In genomic region chr2:170162261-170162612, GRCh38 we compare ENCODE assay signal across 19 cellular contexts. TPM values are rescaled to one million over a fixed set of nuclear protein-coding genes. Genes with fewer than 3 reads are reported as not detected.
DNase-seq lines count a peak whose midpoint lies in the region; ATAC-seq and TF ChIP-seq lines count a peak whose summit lies in the region.
"Had no signal": no experiment of that assay in that cellular context is flagged by ENCODE, and none has a peak within 500 bp of the region (broad histone marks: within the 10 kb centered on the region; RNA-seq: fewer than 3 reads in every experiment).

No MANE protein-coding gene starts in this region.

- peak; percentile 38 to 40 for ATAC-seq in activated T-cell treated with anti-CD3 and anti-CD28 coated beads, Interleukin-2, amount 50 U/mL, for 4 hours
- ATAC-seq in stimulated activated effector memory CD8-positive, alpha-beta T cell treated with anti-CD3 and anti-CD28 coated beads, Interleukin-12 subunit alpha, Interleukin-12 subunit beta, amount 100 ng/mL, for 72 hours = peak; percentile 66
- no peak for ATAC-seq in upper lobe of right lung
- no peak for ATAC-seq in GM21825 (IDR thresholded peaks at IDR 0.05; ENCODE audit: unreplicated experiment)

- H3K79me2 ChIP-seq in PC-9 (ENCODE audit: low read depth) = no peaks in the 10 kb centered on the region

- H3K4me3 Mint-ChIP-seq in activated T-cell treated with anti-CD3 and anti-CD28 coated beads, Interleukin-2, amount 50 U/mL, for 4 hours = no peak overlapping the region
- no peak overlapping the region for H3K4me3 Mint-ChIP-seq in stimulated activated effector memory CD8-positive, alpha-beta T cell treated with anti-CD3 and anti-CD28 coated beads, Interleukin-12 subunit alpha, Interleukin-12 subunit beta, amount 100 ng/mL, for 72 hours
- H3K4me3 Mint-ChIP-seq: activated naive CD8-positive, alpha-beta T cell; CD4-positive, alpha-beta memory T cell; immature natural killer cell; neural crest cell had no signal

- no peaks in the 10 kb centered on the region; the same call in 1 of the 2 replicates for H3K9me2 ChIP-seq in PC-9 (ENCODE audit: insufficient read depth)

- 0 out of 2 replicates have a peak overlapping the region, but pooled peaks have one; percentile 31 for H2AFZ ChIP-seq in PC-9

- H3K4me2 ChIP-seq in PC-9 = 0 out of 2 replicates have a peak overlapping the region, but pooled peaks have one; percentile 19

- H3F3A ChIP-seq in PC-9 (ENCODE audit: insufficient read depth, low read depth) = peaks cover 4% of the 10 kb centered on the region; the same call in 1 of the 2 replicates

- H3K27me3 ChIP-seq in PC-9 (ENCODE audit: insufficient read depth, low read depth) = no peaks in the 10 kb centered on the region
- H3K27me3 ChIP-seq in upper lobe of right lung = no peaks in the 10 kb centered on the region
- H3K27me3 ChIP-seq: SJSA1, uterus had no signal

- H3K4me1 Mint-ChIP-seq in activated T-cell treated with anti-CD3 and anti-CD28 coated beads, Interleukin-2, amount 50 U/mL, for 4 hours (ENCODE audit: low read depth) = no peaks in the 10 kb centered on the region
- peaks cover 12% of the 10 kb centered on the region for H3K4me1 Mint-ChIP-seq in stimulated activated effector memory CD8-positive, alpha-beta T cell treated with anti-CD3 and anti-CD28 coated beads, Interleukin-12 subunit alpha, Interleukin-12 subunit beta, amount 100 ng/mL, for 72 hours
- H3K4me1 Mint-ChIP-seq: immature natural killer cell, neural crest cell had no signal

- H3K4me3 ChIP-seq in PC-9 (no peak overlapping the region), epithelial cell of esophagus (ENCODE audit: low read length) (no peak overlapping the region), upper lobe of right lung (no peak overlapping the region)
- H3K4me3 ChIP-seq: SJSA1, uterus had no signal

- DNase-seq in activated T-cell treated with anti-CD3 and anti-CD28 coated beads, Interleukin-2, amount 50 U/mL, for 4 hours = no peak
- no peak for DNase-seq in activated T-cell treated with anti-CD3 and anti-CD28 coated beads, Interleukin-2, amount 50 U/mL, for 1 hour
- peak; percentile 11 to 91 for DNase-seq in PC-9
- DNase-seq in epithelial cell of esophagus (ENCODE audit: low read depth) = peak; percentile 89
- DNase-seq in stimulated activated effector memory CD8-positive, alpha-beta T cell treated with anti-CD3 and anti-CD28 coated beads, Interleukin-12 subunit alpha, Interleukin-12 subunit beta, amount 100 ng/mL, for 72 hours (ENCODE audit: low spot score in 2 of 2) = no peak
- DNase-seq in upper lobe of right lung = no peak
- no peak for DNase-seq in iPS-NIHi7 (ENCODE audit: extremely low spot score)
- DNase-seq: CD4-positive, alpha-beta memory T cell; DND-41; immature natural killer cell; NCI-H345; stimulated activated CD4-positive, alpha-beta T cell treated with anti-CD3 and anti-CD28 coated beads, Interleukin-15, amount 100 ng/mL, for 24 hours; uterus had no signal

- CTCF ChIA-PET in PC-9 (lab: Charles Lee) = interaction anchor here (0.6 kb wide), 3 partner anchors 17 to 333 kb away, joined by 4 to 12 read pairs (median 5); no protein-coding TSS in a partner anchor

- peak overlapping the region; percentile 19; the same call in 1 of the 2 replicates for H3K27ac ChIP-seq in PC-9
- H3K27ac ChIP-seq in upper lobe of right lung = no peak overlapping the region
- H3K27ac ChIP-seq: SJSA1, uterus had no signal

- H3K9me3 Mint-ChIP-seq in activated T-cell treated with anti-CD3 and anti-CD28 coated beads, Interleukin-2, amount 50 U/mL, for 4 hours = no peaks in the 10 kb centered on the region
- H3K9me3 Mint-ChIP-seq in stimulated activated effector memory CD8-positive, alpha-beta T cell treated with anti-CD3 and anti-CD28 coated beads, Interleukin-12 subunit alpha, Interleukin-12 subunit beta, amount 100 ng/mL, for 72 hours = no peaks in the 10 kb centered on the region
- H3K9me3 Mint-ChIP-seq: CD4-positive, alpha-beta memory T cell; neural crest cell had no signal

- intact Hi-C loops in PC-9 (cut with micrococcal nuclease; ENCODE audit: unreplicated experiment) (no loop called here), upper lobe of right lung (cut with DNase I) (no loop called here)

- H3K36me3 ChIP-seq in PC-9 (ENCODE audit: low read depth) (no peaks in the 10 kb centered on the region), upper lobe of right lung (no peaks in the 10 kb centered on the region)
- H3K36me3 ChIP-seq: SJSA1, uterus had no signal

- no peak overlapping the region for H3K27ac Mint-ChIP-seq in stimulated activated effector memory CD8-positive, alpha-beta T cell treated with anti-CD3 and anti-CD28 coated beads, Interleukin-12 subunit alpha, Interleukin-12 subunit beta, amount 100 ng/mL, for 72 hours
- H3K27ac Mint-ChIP-seq: activated naive CD8-positive, alpha-beta T cell; immature natural killer cell had no signal

- POLR2A ChIA-PET in PC-9 (lab: Charles Lee; ENCODE audit: unreplicated experiment) = interaction anchor here (0.7 kb wide), 1 partner anchor 40 kb away, joined by 16 read pairs; no protein-coding TSS in a partner anchor

- peaks cover 11% of the 10 kb centered on the region for H3K27me3 Mint-ChIP-seq in activated T-cell treated with anti-CD3 and anti-CD28 coated beads, Interleukin-2, amount 50 U/mL, for 4 hours (ENCODE audit: low read depth)

- H3K4me1 ChIP-seq in PC-9 (replicated peaks; ENCODE audit: insufficient read depth) (peaks cover 16% of the 10 kb centered on the region), upper lobe of right lung (no peaks in the 10 kb centered on the region)
- H3K4me1 ChIP-seq: uterus had no signal

- no peaks in the 10 kb centered on the region for H4K20me1 ChIP-seq in PC-9 (ENCODE audit: insufficient read depth)

- no peak for TF ChIP-seq CTCF in PC-9 (conservative IDR thresholded peaks at IDR 0.05)
- no peak for TF ChIP-seq CTCF in epithelial cell of esophagus (IDR thresholded peaks at IDR 0.05; ENCODE audit: insufficient read depth, low read depth, low read length, missing control alignments)
- no peak for TF ChIP-seq CTCF in upper lobe of right lung (IDR thresholded peaks at IDR 0.05)

- no TSS peak for BruUV-seq in PC-9 (replicated peaks; lab: Mats Ljungman, UMichigan)

- H3K9me3 ChIP-seq in PC-9 (ENCODE audit: insufficient read depth, low read depth) (no peaks in the 10 kb centered on the region), upper lobe of right lung (no peaks in the 10 kb centered on the region)
- H3K9me3 ChIP-seq: SJSA1, uterus had no signal

- no peaks in the 10 kb centered on the region for H3K36me3 Mint-ChIP-seq in activated T-cell treated with anti-CD3 and anti-CD28 coated beads, Interleukin-2, amount 50 U/mL, for 4 hours (ENCODE audit: insufficient read depth)
- no peaks in the 10 kb centered on the region for H3K36me3 Mint-ChIP-seq in stimulated activated effector memory CD8-positive, alpha-beta T cell treated with anti-CD3 and anti-CD28 coated beads, Interleukin-12 subunit alpha, Interleukin-12 subunit beta, amount 100 ng/mL, for 72 hours
- H3K36me3 Mint-ChIP-seq: activated naive CD8-positive, alpha-beta T cell; CD4-positive, alpha-beta memory T cell; immature natural killer cell had no signal

RNA-seq across cellular contexts. Expression of gene MYO3B, which starts 15.7 kb away (rescaled TPM):
- total RNA-seq in activated T-cell treated with anti-CD3 and anti-CD28 coated beads, Interleukin-2, amount 50 U/mL, for 4 hours = under 1 TPM; 0.08 TPM
- total RNA-seq in PC-9 (2021) = 5.3 and 6.7 TPM in 2 replicates
- 0.17 TPM for total RNA-seq in upper lobe of right lung
- total RNA-seq: CD4-positive, alpha-beta memory T cell; glomerular endothelial cell; mesenteric fat pad; neural crest cell; SJSA1 had no signal

Comparison
In these comparisons a context has a peak if more than half of its experiments do, and no peak if none do; other contexts are left out.
1. ATAC-seq: peak in activated T-cell treated with anti-CD3 and anti-CD28 coated beads, Interleukin-2, amount 50 U/mL, for 4 hours (2 of 2) and stimulated activated effector memory CD8-positive, alpha-beta T cell treated with anti-CD3 and anti-CD28 coated beads, Interleukin-12 subunit alpha, Interleukin-12 subunit beta, amount 100 ng/mL, for 72 hours (single experiment); none in upper lobe of right lung (single experiment) and GM21825 (single experiment).
2. DNase-seq: peak in PC-9 (2 of 2) and epithelial cell of esophagus (single experiment); none in activated T-cell treated with anti-CD3 and anti-CD28 coated beads, Interleukin-2, amount 50 U/mL, for 4 hours (single experiment), activated T-cell treated with anti-CD3 and anti-CD28 coated beads, Interleukin-2, amount 50 U/mL, for 1 hour (single experiment), stimulated activated effector memory CD8-positive, alpha-beta T cell treated with anti-CD3 and anti-CD28 coated beads, Interleukin-12 subunit alpha, Interleukin-12 subunit beta, amount 100 ng/mL, for 72 hours (0 of 2), upper lobe of right lung (single experiment) and iPS-NIHi7 (single experiment).